Comparison of ENCODE assay signal across 9 cellular contexts in genomic region chr5:132003170-132003744, GRCh38. TPM values are rescaled to one million over a fixed set of nuclear protein-coding genes. Genes with fewer than 3 reads are reported as not detected.
DNase-seq lines count a peak whose midpoint lies in the region; ATAC-seq and TF ChIP-seq lines count a peak whose summit lies in the region.
"Had no signal": no experiment of that assay in that cellular context is flagged by ENCODE, and none has a peak within 500 bp of the region (broad histone marks: within the 10 kb centered on the region; RNA-seq: fewer than 3 reads in every experiment).

No MANE protein-coding gene starts in this region.

- peak; percentile 31 for DNase-seq in AG08396 (ENCODE audit: low spot score)
- DNase-seq in adrenal gland, result peak; percentile 55 to 89 (median 79)
- DNase-seq in Right ventricle myocardium superior, result peak; percentile 62
- peak; percentile 49 for DNase-seq in nephron progenitor cell
- no peak for DNase-seq in activated naive CD4-positive, alpha-beta T cell treated with anti-CD3 and anti-CD28 coated beads for 36 hours
- no peak for DNase-seq in MM.1S
- DNase-seq in AML-193 (lab: John Stamatoyannopoulos, UW), result no peak
- DNase-seq in SW 1271 (lab: John Stamatoyannopoulos, UW), result no peak
- DNase-seq: GF-D8 had no signal

- H3K79me2 ChIP-seq in MM.1S (ENCODE audit: low read length), result no peaks in the 10 kb centered on the region

- no peaks in the 10 kb centered on the region for H3F3A ChIP-seq in MM.1S (ENCODE audit: insufficient read depth, low read length)

- peak overlapping the region; percentile 42 for H3K27ac Mint-ChIP-seq in nephron progenitor cell
- no peak overlapping the region for H3K27ac Mint-ChIP-seq in activated naive CD4-positive, alpha-beta T cell treated with anti-CD3 and anti-CD28 coated beads for 36 hours

- intact Hi-C loops in adrenal gland (cut with DNase I) (loop anchor here in 1 of 2 donors (10.0 kb wide), 2 partner anchors 578 to 838 kb away; partner anchors contain the start of gene HINT1), Right ventricle myocardium superior (cut with DNase I) (no loop called here)
- intact Hi-C loops in activated naive CD4-positive, alpha-beta T cell treated with anti-CD3 and anti-CD28 coated beads for 36 hours (cut with micrococcal nuclease), result no loop called here

- peaks cover 24% of the 10 kb centered on the region for H3K27me3 Mint-ChIP-seq in nephron progenitor cell (ENCODE audit: low read depth, poor library complexity)
- no peaks in the 10 kb centered on the region for H3K27me3 Mint-ChIP-seq in activated naive CD4-positive, alpha-beta T cell treated with anti-CD3 and anti-CD28 coated beads for 36 hours (ENCODE audit: low read depth)

- CTCF ChIA-PET in activated naive CD4-positive, alpha-beta T cell treated with anti-CD3 and anti-CD28 coated beads for 36 hours (lab: Charles Lee), result no interaction called here

- no peaks in the 10 kb centered on the region for H4K20me1 ChIP-seq in MM.1S (ENCODE audit: insufficient read depth, low read length)

- no peaks in the 10 kb centered on the region for H3K27me3 ChIP-seq in adrenal gland
- no peaks in the 10 kb centered on the region for H3K27me3 ChIP-seq in MM.1S (replicated peaks; ENCODE audit: insufficient read depth, low read length)

- H3K9me2 ChIP-seq in MM.1S (replicated peaks; ENCODE audit: insufficient read depth, low read length), result no peaks in the 10 kb centered on the region

- no peak overlapping the region for H3K9ac ChIP-seq in MM.1S (ENCODE audit: low read length)

- H3K9me3 Mint-ChIP-seq in nephron progenitor cell, result no peaks in the 10 kb centered on the region
- no peaks in the 10 kb centered on the region for H3K9me3 Mint-ChIP-seq in activated naive CD4-positive, alpha-beta T cell treated with anti-CD3 and anti-CD28 coated beads for 36 hours

- H3K36me3 ChIP-seq in adrenal gland (replicated peaks in 1 of 2) (no peaks in the 10 kb centered on the region), MM.1S (replicated peaks; ENCODE audit: insufficient read depth, low read length) (no peaks in the 10 kb centered on the region)

- H3K9me3 ChIP-seq in adrenal gland (replicated peaks in 1 of 3) (no peaks in the 10 kb centered on the region), MM.1S (replicated peaks; ENCODE audit: insufficient read depth, low read length) (no peaks in the 10 kb centered on the region)

- H3K36me3 Mint-ChIP-seq in nephron progenitor cell (ENCODE audit: low read depth), result no peaks in the 10 kb centered on the region
- H3K36me3 Mint-ChIP-seq in activated naive CD4-positive, alpha-beta T cell treated with anti-CD3 and anti-CD28 coated beads for 36 hours (ENCODE audit: low read depth), result no peaks in the 10 kb centered on the region

- no peak overlapping the region for H3K4me3 Mint-ChIP-seq in nephron progenitor cell
- no peak overlapping the region for H3K4me3 Mint-ChIP-seq in activated naive CD4-positive, alpha-beta T cell treated with anti-CD3 and anti-CD28 coated beads for 36 hours

- no peak overlapping the region for H3K4me3 ChIP-seq in adrenal gland
- H3K4me3 ChIP-seq in MM.1S (ENCODE audit: low read length), result no peak overlapping the region

- peaks cover 31 to 45% of the 10 kb centered on the region in 2 donors for H3K4me1 ChIP-seq in adrenal gland (replicated peaks in 1 of 2)
- H3K4me1 ChIP-seq in MM.1S (ENCODE audit: low read length), result no peaks in the 10 kb centered on the region

- H3K4me1 Mint-ChIP-seq in nephron progenitor cell, result peaks cover 51% of the 10 kb centered on the region
- peaks cover 45% of the 10 kb centered on the region for H3K4me1 Mint-ChIP-seq in activated naive CD4-positive, alpha-beta T cell treated with anti-CD3 and anti-CD28 coated beads for 36 hours (ENCODE audit: low read depth)

- no peak overlapping the region for H3K4me2 ChIP-seq in MM.1S (ENCODE audit: low read depth, low read length)

- ATAC-seq in Right ventricle myocardium superior (ENCODE audit: poor library complexity), result peak; percentile 73

- H2AFZ ChIP-seq in MM.1S (ENCODE audit: low read length), result no peak overlapping the region

- TF ChIP-seq CTCF in adrenal gland (IDR thresholded peaks at IDR 0.05), result peak in 2 of 6 experiments; percentile 7 to 17
- TF ChIP-seq CTCF in nephron progenitor cell (IDR thresholded peaks at IDR 0.05), result peak; percentile 31
- no peak for TF ChIP-seq CTCF in MM.1S (IDR thresholded peaks at IDR 0.05; ENCODE audit: low read length)

- TF ChIP-seq POLR2A in adrenal gland (IDR thresholded peaks at IDR 0.05), result no peak

- WGBS in adrenal gland, 4 donors, result 31 to 60% (median 36%) methylated on average over 2 to 12 of the region's 12 CpGs

- H3K27ac ChIP-seq in adrenal gland (peak overlapping the region in 3 of 5 donors; percentile 78 to 81 (median 79)), MM.1S (ENCODE audit: low read length) (no peak overlapping the region)

RNA-seq across cellular contexts. Expression of gene ACSL6, which starts 8.2 kb away (rescaled TPM):
- total RNA-seq in adrenal gland (10 to 100 TPM in 2 of 8 donors, 1 to 10 TPM in 6; 5.5 to 14.5 (median 8.3) TPM), Right ventricle myocardium superior (3.0 TPM)
- 1 to 10 TPM; 2.5 to 6.5 (median 6.4) TPM for polyA plus RNA-seq in adrenal gland
- total RNA-seq in activated naive CD4-positive, alpha-beta T cell treated with anti-CD3 and anti-CD28 coated beads for 36 hours, result 1 to 10 TPM; 1.2 to 2.4 TPM

RNA-seq across cellular contexts. Expression of gene IL3, which starts 57.2 kb away (rescaled TPM):
- total RNA-seq in adrenal gland, result not detected
- polyA plus RNA-seq in adrenal gland, result not detected
- total RNA-seq in Right ventricle myocardium superior, result not detected
- total RNA-seq in activated naive CD4-positive, alpha-beta T cell treated with anti-CD3 and anti-CD28 coated beads for 36 hours, result not detected

RNA-seq across cellular contexts. Expression of gene MEIKIN, which starts 57.8 kb away (rescaled TPM):
- total RNA-seq in adrenal gland (not detected), Right ventricle myocardium superior (not detected)
- polyA plus RNA-seq in adrenal gland, result not detected
- total RNA-seq in activated naive CD4-positive, alpha-beta T cell treated with anti-CD3 and anti-CD28 coated beads for 36 hours, result 1 to 10 TPM; 1.4 to 1.9 TPM

Comparison
In these comparisons a context has a peak if more than half of its experiments do, and no peak if none do; other contexts are left out.
1. DNase-seq: peak in AG08396 (single experiment), adrenal gland (7 of 7), Right ventricle myocardium superior (single experiment) and nephron progenitor cell (single experiment); none in activated naive CD4-positive, alpha-beta T cell treated with anti-CD3 and anti-CD28 coated beads for 36 hours (single experiment), MM.1S (single experiment), AML-193 (0 of 2) and SW 1271 (0 of 2).